Comparison of ENCODE assay signal across 1 cellular context in genomic region chr7:44490351-44491200, GRCh38.
TF ChIP-seq lines count a peak whose summit lies in the region.

TSS of gene NUDCD3 (minus strand) at chr7:44490658. CDS start at chr7:44490600, 58 bp downstream.

TF ChIP-seq in HepG2, 621 proteins besides CTCF, POLR2A, EP300 and RAD21 (continued from another document and continues in another):
- no peak for TF ChIP-seq ZBED4 (CRISPR knock-in tag; IDR thresholded peaks at IDR 0.05; ENCODE audit: borderline replicate concordance)
- TF ChIP-seq PHF21A (CRISPR knock-in tag; IDR thresholded peaks at IDR 0.05): peak; percentile 81; the same call in 1 of the 2 replicates
- no peak for TF ChIP-seq FOXP1 (IDR thresholded peaks at IDR 0.05)
- no peak for TF ChIP-seq FOXP1 (CRISPR knock-in tag; IDR thresholded peaks at IDR 0.05)
- TF ChIP-seq ZNF607 (CRISPR knock-in tag; IDR thresholded peaks at IDR 0.05; ENCODE audit: borderline replicate concordance): peak; percentile 86
- TF ChIP-seq ZNF496 (CRISPR knock-in tag; IDR thresholded peaks at IDR 0.05; ENCODE audit: insufficient replicate concordance): no peak
- TF ChIP-seq ZNF644 (CRISPR knock-in tag; IDR thresholded peaks at IDR 0.05; ENCODE audit: low read depth): no peak
- TF ChIP-seq ZNF274 (CRISPR knock-in tag; IDR thresholded peaks at IDR 0.05): peak; percentile 92
- TF ChIP-seq ZNF710 (CRISPR knock-in tag; IDR thresholded peaks at IDR 0.05; ENCODE audit: borderline replicate concordance): peak; percentile 34; the same call in 1 of the 2 replicates
- TF ChIP-seq KDM3A (CRISPR knock-in tag; IDR thresholded peaks at IDR 0.05; ENCODE audit: low read depth): peak; percentile 61; the same call in 1 of the 2 replicates
- peak; percentile 99 for TF ChIP-seq ZFY (CRISPR knock-in tag; IDR thresholded peaks at IDR 0.05)
- peak; percentile 98 for TF ChIP-seq ARID4A (CRISPR knock-in tag; IDR thresholded peaks at IDR 0.05; ENCODE audit: borderline replicate concordance)
- 0 out of 2 replicates have a peak, but pooled peaks have one; percentile 71 for TF ChIP-seq ZNF761 (CRISPR knock-in tag; conservative IDR thresholded peaks at IDR 0.05)
- TF ChIP-seq ZNF143 (CRISPR knock-in tag; IDR thresholded peaks at IDR 0.05): no peak
- peak; percentile 76; the same call in 1 of the 2 replicates for TF ChIP-seq REL (CRISPR knock-in tag; conservative IDR thresholded peaks at IDR 0.05)
- no peak for TF ChIP-seq TBP (CRISPR knock-in tag; IDR thresholded peaks at IDR 0.05)
- TF ChIP-seq CCDC6 (CRISPR knock-in tag; IDR thresholded peaks at IDR 0.05): peak; percentile 76; the same call in 1 of the 2 replicates
- no peak for TF ChIP-seq SP4 (CRISPR knock-in tag; IDR thresholded peaks at IDR 0.05)
- peak; percentile 55 for TF ChIP-seq TEAD3 (CRISPR knock-in tag; optimal IDR thresholded peaks at IDR 0.05; ENCODE audit: borderline replicate concordance)
- TF ChIP-seq ZNF780A (CRISPR knock-in tag; IDR thresholded peaks at IDR 0.05): no peak
- TF ChIP-seq ZNF776 (CRISPR knock-in tag; IDR thresholded peaks at IDR 0.05): peak; percentile 84; the same call in 1 of the 2 replicates
- TF ChIP-seq ZNF552 (CRISPR knock-in tag; IDR thresholded peaks at IDR 0.05; ENCODE audit: borderline replicate concordance): no peak
- TF ChIP-seq ZNF292 (CRISPR knock-in tag; IDR thresholded peaks at IDR 0.05; ENCODE audit: borderline replicate concordance, low read depth): no peak
- TF ChIP-seq SNAPC5 (CRISPR knock-in tag; IDR thresholded peaks at IDR 0.05; ENCODE audit: borderline replicate concordance): no peak
- TF ChIP-seq ZNF724P (CRISPR knock-in tag; IDR thresholded peaks at IDR 0.05; ENCODE audit: borderline replicate concordance): no peak
- no peak for TF ChIP-seq FUBP1 (CRISPR knock-in tag; IDR thresholded peaks at IDR 0.05; ENCODE audit: borderline replicate concordance)
- TF ChIP-seq MIER2 (CRISPR knock-in tag; IDR thresholded peaks at IDR 0.05): no peak
- no peak; the same call in 1 of the 2 replicates for TF ChIP-seq ZNF816 (CRISPR knock-in tag; IDR thresholded peaks at IDR 0.05; ENCODE audit: borderline replicate concordance)
- no peak for TF ChIP-seq BCL6 (CRISPR knock-in tag; IDR thresholded peaks at IDR 0.05)
- peak; percentile 95 for TF ChIP-seq PHF20 (CRISPR knock-in tag; IDR thresholded peaks at IDR 0.05)
- TF ChIP-seq ZSCAN5A (CRISPR knock-in tag; IDR thresholded peaks at IDR 0.05; ENCODE audit: borderline replicate concordance): no peak
- peak; percentile 87 for TF ChIP-seq ZGPAT (CRISPR knock-in tag; IDR thresholded peaks at IDR 0.05)
- 0 out of 2 replicates have a peak, but pooled peaks have one; percentile 14 for TF ChIP-seq ZNF572 (CRISPR knock-in tag; IDR thresholded peaks at IDR 0.05)
- no peak for TF ChIP-seq RFXANK (CRISPR knock-in tag; IDR thresholded peaks at IDR 0.05)
- 0 out of 2 replicates have a peak, but pooled peaks have one; percentile 36 for TF ChIP-seq FOXO4 (CRISPR knock-in tag; conservative IDR thresholded peaks at IDR 0.05)
- peak; percentile 95 for TF ChIP-seq UBTF (CRISPR knock-in tag; IDR thresholded peaks at IDR 0.05)
- TF ChIP-seq SIN3A (IDR thresholded peaks at IDR 0.05; ENCODE audit: borderline replicate concordance, low read depth, low read length): peak; percentile 73; the same call in 1 of the 2 replicates
